Comparison of ENCODE assay signal across 8 cellular contexts in genomic region chr4:9659678-9660077, GRCh38.
DNase-seq lines count a peak whose midpoint lies in the region; ATAC-seq and TF ChIP-seq lines count a peak whose summit lies in the region.
"Not testable (repeated sequence)": the region's sequence is repeated elsewhere in the genome, so short reads cannot be mapped to it uniquely, and the experiment has no call there.

No MANE protein-coding gene starts in this region.

- not testable (repeated sequence) for H3K27me3 ChIP-seq in BE2C; GM23338 (ENCODE audit: insufficient read depth); Panc1 (ENCODE audit: control insufficient read depth, insufficient read depth, low read length); effector memory CD4-positive, alpha-beta T cell (replicated peaks; ENCODE audit: control insufficient read depth, insufficient read depth, low read length, poor library complexity, severe bottlenecking); testis

- DNase-seq in BE2C (peak; percentile 19), GM23338 (ENCODE audit: low spot score) (peak; percentile 27), Panc1 (ENCODE audit: low read depth, low spot score) (peak; percentile 0), iPS DF 4.7 (ENCODE audit: extremely low read depth, low spot score) (peak; percentile 0), neural crest cell (ENCODE audit: low read depth, low spot score) (peak; percentile 2), testis (peak; percentile 16)
- DNase-seq in activated T-cell treated with anti-CD3 and anti-CD28 coated beads, Interleukin-2, amount 50 U/mL, for 72 hours: peak; percentile 1
- DNase-seq in effector memory CD4-positive, alpha-beta T cell: peak in 2 of 3 donors; percentile 0 to 1

- intact Hi-C loops in Panc1 (cut with micrococcal nuclease; ENCODE audit: unreplicated experiment); testis (cut with DNase I; ENCODE audit: low total_unique reads): not testable (repeated sequence)

- H3K36me3 ChIP-seq in BE2C; GM23338 (ENCODE audit: insufficient read depth); Panc1 (ENCODE audit: control insufficient read depth, insufficient read depth, low read length); effector memory CD4-positive, alpha-beta T cell (ENCODE audit: control insufficient read depth, insufficient read depth, low read length); testis (ENCODE audit: low read depth, missing control alignments): not testable (repeated sequence)

- H3K79me2 ChIP-seq in GM23338 (replicated peaks; ENCODE audit: insufficient read depth): not testable (repeated sequence)

- not testable (repeated sequence) for H4K20me1 ChIP-seq in GM23338 (replicated peaks; ENCODE audit: insufficient read depth)

- not testable (repeated sequence) for H3K4me3 ChIP-seq in BE2C (ENCODE audit: low read depth, low read length); GM23338; Panc1 (ENCODE audit: low read depth in 2 of 2, low read length in 2 of 2); effector memory CD4-positive, alpha-beta T cell (ENCODE audit: insufficient read depth, low read depth, low read length, poor library complexity, severe bottlenecking); testis

- not testable (repeated sequence) for H3K9me2 ChIP-seq in GM23338 (ENCODE audit: insufficient read depth)

- not testable (repeated sequence) for H3K4me1 ChIP-seq in BE2C; GM23338 (ENCODE audit: insufficient read depth); Panc1 (ENCODE audit: control insufficient read depth, insufficient read depth, low read length); effector memory CD4-positive, alpha-beta T cell (ENCODE audit: control insufficient read depth, insufficient read depth, low read length, poor library complexity, severe bottlenecking); testis

- 12 to 20% methylated on average over 6 to 14 of the region's 14 CpGs for WGBS in testis, 2 donors

- H3K27me3 Mint-ChIP-seq in GM23338 (ENCODE audit: insufficient read depth, low read depth, poor library complexity); activated T-cell treated with anti-CD3 and anti-CD28 coated beads, Interleukin-2, amount 50 U/mL, for 72 hours (ENCODE audit: low read depth): not testable (repeated sequence)
- H3K27me3 Mint-ChIP-seq in neural crest cell (ENCODE audit: low read depth): peaks cover 11% of the 10 kb centered on the region

- CTCF ChIA-PET in Panc1 (lab: Charles Lee): not testable (repeated sequence)

- in situ Hi-C loops in Panc1 (cut with HindIII; ENCODE audit: low pct_unique_long_range_greater_than_20kb, low sequenced_read_pairs): not testable (repeated sequence)

- H3F3A ChIP-seq in GM23338 (replicated peaks; ENCODE audit: low read depth): not testable (repeated sequence)

- H3K4me3 Mint-ChIP-seq in GM23338; activated T-cell treated with anti-CD3 and anti-CD28 coated beads, Interleukin-2, amount 50 U/mL, for 72 hours; neural crest cell: not testable (repeated sequence)

- H3K9me3 ChIP-seq in BE2C; Panc1 (ENCODE audit: control insufficient read depth, insufficient read depth, low read depth, low read length); effector memory CD4-positive, alpha-beta T cell (ENCODE audit: control insufficient read depth, low read length); testis: not testable (repeated sequence)

- TF ChIP-seq POLR2A in testis (IDR thresholded peaks at IDR 0.05): not testable (repeated sequence)

- TF ChIP-seq CTCF in BE2C (IDR thresholded peaks at IDR 0.05; ENCODE audit: low read depth, low read length) (peak; percentile 48), GM23338 (conservative IDR thresholded peaks at IDR 0.05; ENCODE audit: low read depth in 2 of 2) (peak; percentile 59 to 62), Panc1 (IDR thresholded peaks at IDR 0.05) (peak; percentile 71), neural crest cell (conservative IDR thresholded peaks at IDR 0.05) (peak; percentile 65), testis (IDR thresholded peaks at IDR 0.05) (peak; percentile 49 to 51 (median 50))

- H3K4me2 ChIP-seq in GM23338: not testable (repeated sequence)

- H3K9me3 Mint-ChIP-seq in GM23338; activated T-cell treated with anti-CD3 and anti-CD28 coated beads, Interleukin-2, amount 50 U/mL, for 72 hours; neural crest cell: not testable (repeated sequence)

- POLR2A ChIA-PET in Panc1 (lab: Charles Lee): not testable (repeated sequence)

- not testable (repeated sequence) for H2AFZ ChIP-seq in GM23338

- not testable (repeated sequence) for H3K27ac ChIP-seq in GM23338 (ENCODE audit: low read depth); Panc1 (ENCODE audit: low read length); effector memory CD4-positive, alpha-beta T cell (ENCODE audit: insufficient read depth, low read length, poor library complexity, severe bottlenecking); testis

- not testable (repeated sequence) for H3K4me1 Mint-ChIP-seq in GM23338; activated T-cell treated with anti-CD3 and anti-CD28 coated beads, Interleukin-2, amount 50 U/mL, for 72 hours (ENCODE audit: low read depth); neural crest cell

- H3K36me3 Mint-ChIP-seq in GM23338 (ENCODE audit: low read depth); activated T-cell treated with anti-CD3 and anti-CD28 coated beads, Interleukin-2, amount 50 U/mL, for 72 hours (ENCODE audit: insufficient read depth in 2 of 2); neural crest cell (ENCODE audit: low read depth): not testable (repeated sequence)

- BruUV-seq in Panc1 (replicated peaks; lab: Mats Ljungman, UMichigan): not testable (repeated sequence)

- not testable (repeated sequence) for ATAC-seq in GM23338; Panc1; activated T-cell treated with anti-CD3 and anti-CD28 coated beads, Interleukin-2, amount 50 U/mL, for 72 hours (replicated peaks in 1 of 2)

- H3K27ac Mint-ChIP-seq in GM23338; activated T-cell treated with anti-CD3 and anti-CD28 coated beads, Interleukin-2, amount 50 U/mL, for 72 hours; neural crest cell (ENCODE audit: unreplicated experiment): not testable (repeated sequence)
